1 cellular context compared by ENCODE assay signal in the genomic region with DNA sequence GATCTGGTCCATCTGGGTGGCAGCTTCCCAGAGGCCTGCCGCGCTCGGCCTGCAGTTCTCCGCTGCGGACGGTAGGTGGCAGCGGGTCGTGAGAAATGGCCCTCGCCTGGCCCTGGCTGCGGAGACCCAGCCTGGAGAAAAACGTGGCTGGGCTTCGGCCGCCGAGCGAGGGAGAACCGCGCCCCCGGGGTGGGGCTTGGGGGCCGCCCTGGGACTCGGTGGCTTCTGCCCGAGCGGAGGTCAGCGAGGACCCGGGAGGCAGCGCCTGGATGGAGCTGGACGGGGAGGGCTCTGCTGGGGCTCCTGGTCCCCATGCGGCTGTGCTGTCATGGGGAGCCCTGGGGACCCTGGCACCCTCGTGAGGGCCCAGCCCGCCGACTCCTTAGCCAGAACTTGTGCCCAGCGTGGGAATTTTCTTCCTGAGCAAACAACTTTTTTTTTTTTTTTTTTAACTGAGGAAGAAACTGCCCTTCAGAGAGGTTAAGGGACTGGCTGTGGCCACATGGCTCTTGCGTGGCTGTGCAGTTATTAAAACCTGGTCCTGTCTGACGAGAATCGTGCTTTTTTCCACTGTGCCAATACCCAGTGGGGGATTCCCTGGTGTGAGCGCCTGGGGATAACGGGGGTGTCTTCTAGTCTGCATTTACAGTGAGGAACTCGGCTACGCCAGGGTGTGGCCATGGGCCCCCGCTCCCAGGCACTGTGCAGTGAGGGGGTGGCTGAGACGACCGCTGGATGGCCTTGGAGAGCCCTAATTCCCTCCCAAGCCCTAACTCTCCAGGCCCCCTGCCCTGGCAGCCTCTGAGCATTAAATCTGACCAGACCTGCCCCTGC.
TF ChIP-seq lines count a peak whose summit lies in the region.

No MANE protein-coding gene starts in this region.

TF ChIP-seq in K562, 482 proteins besides CTCF, POLR2A, EP300 and RAD21 (continued from another document and continues in another):
- TF ChIP-seq ZBTB33 (CRISPR knock-in tag; IDR thresholded peaks at IDR 0.05) (0 out of 2 replicates have a peak, but pooled peaks have one; percentile 19), ETV6 (IDR thresholded peaks at IDR 0.05; ENCODE audit: borderline replicate concordance in 1 of 2, low read depth in 2 of 2, low read length in 1 of 2) (no peak), ETV6 (CRISPR knock-in tag; IDR thresholded peaks at IDR 0.05; ENCODE audit: borderline replicate concordance) (no peak), HNRNPK (IDR thresholded peaks at IDR 0.05; ENCODE audit: low read depth, low read length, poor library complexity, severe bottlenecking) (no peak), SRSF1 (IDR thresholded peaks at IDR 0.05; ENCODE audit: low read depth, low read length) (no peak), ATF7 (IDR thresholded peaks at IDR 0.05) (peak; percentile 44), ZKSCAN1 (IDR thresholded peaks at IDR 0.05; ENCODE audit: low read depth, low read length) (peak; percentile 69; the same call in 1 of the 2 replicates), ZNF175 (CRISPR knock-in tag; IDR thresholded peaks at IDR 0.05; ENCODE audit: low read depth) (no peak), KDM2B (CRISPR knock-in tag; IDR thresholded peaks at IDR 0.05) (no peak), MITF (IDR thresholded peaks at IDR 0.05) (no peak), ZFP30 (CRISPR knock-in tag; IDR thresholded peaks at IDR 0.05; ENCODE audit: borderline replicate concordance) (no peak), ZBTB7A (IDR thresholded peaks at IDR 0.05; ENCODE audit: borderline replicate concordance, control insufficient read depth, low read depth, low read length) (peak; percentile 93), ZNF431 (CRISPR knock-in tag; IDR thresholded peaks at IDR 0.05) (no peak), EZH2 (IDR thresholded peaks at IDR 0.05; ENCODE audit: borderline replicate concordance, low read depth, low read length) (no peak), GATA2 (CRISPR knock-in tag; IDR thresholded peaks at IDR 0.05) (no peak), ZNF449 (CRISPR knock-in tag; IDR thresholded peaks at IDR 0.05) (peak; percentile 100; the same call in 1 of the 2 replicates), FOXA3 (CRISPR knock-in tag; conservative IDR thresholded peaks at IDR 0.05 in 1 of 2, IDR thresholded peaks at IDR 0.05 in 1 of 2) (no peak), NFXL1 (CRISPR knock-in tag; IDR thresholded peaks at IDR 0.05) (no peak), ZNF184 (CRISPR knock-in tag; IDR thresholded peaks at IDR 0.05) (no peak), CREBBP (IDR thresholded peaks at IDR 0.05; ENCODE audit: low read depth, low read length) (no peak), PHB (CRISPR knock-in tag; IDR thresholded peaks at IDR 0.05) (no peak), POU5F1 (IDR thresholded peaks at IDR 0.05; ENCODE audit: borderline replicate concordance, low read depth, low read length, partially characterized antibody) (no peak), ZNF584 (CRISPR knock-in tag; IDR thresholded peaks at IDR 0.05; ENCODE audit: low read depth) (no peak), SMARCC2 (IDR thresholded peaks at IDR 0.05; ENCODE audit: low read depth) (peak; percentile 79; the same call in 1 of the 2 replicates), POLR3G (IDR thresholded peaks at IDR 0.05; ENCODE audit: extremely low read depth, insufficient read length, insufficient replicate concordance) (no peak), RBM15 (IDR thresholded peaks at IDR 0.05; ENCODE audit: insufficient read depth, low read length) (no peak), BHLHE40 (IDR thresholded peaks at IDR 0.05; ENCODE audit: low read length) (peak; percentile 47; the same call in 1 of the 2 replicates), MAZ (CRISPR knock-in tag; conservative IDR thresholded peaks at IDR 0.05 in 1 of 2, IDR thresholded peaks at IDR 0.05 in 1 of 2) (peak; percentile 60 to 90; a peak in 3 of 4 replicates), CBFB (CRISPR knock-in tag; IDR thresholded peaks at IDR 0.05) (no peak), TAF9B (IDR thresholded peaks at IDR 0.05; ENCODE audit: partially characterized antibody) (no peak), MTA2 (IDR thresholded peaks at IDR 0.05; ENCODE audit: low read depth) (no peak), DNMT1 (IDR thresholded peaks at IDR 0.05) (no peak), CHD4 (IDR thresholded peaks at IDR 0.05; ENCODE audit: insufficient read depth, insufficient replicate concordance, low read depth, low read length, poor library complexity, severe bottlenecking) (no peak), GABPB2 (CRISPR knock-in tag; conservative IDR thresholded peaks at IDR 0.05) (no peak), ZBTB17 (CRISPR knock-in tag; IDR thresholded peaks at IDR 0.05) (no peak), NR1H2 (CRISPR knock-in tag; IDR thresholded peaks at IDR 0.05) (no peak), FOXJ3 (CRISPR knock-in tag; IDR thresholded peaks at IDR 0.05) (no peak), MYC (IDR thresholded peaks at IDR 0.05; ENCODE audit: low read depth, low read length) (peak; percentile 76), MYC (CRISPR knock-in tag; IDR thresholded peaks at IDR 0.05; ENCODE audit: borderline replicate concordance, low read depth) (no peak), RNF2 (IDR thresholded peaks at IDR 0.05) (no peak), ZNF324 (CRISPR knock-in tag; IDR thresholded peaks at IDR 0.05) (no peak), KAT7 (CRISPR knock-in tag; IDR thresholded peaks at IDR 0.05; ENCODE audit: borderline replicate concordance) (no peak), NCOA4 (IDR thresholded peaks at IDR 0.05; ENCODE audit: partially characterized antibody) (no peak), SAFB2 (IDR thresholded peaks at IDR 0.05; ENCODE audit: borderline replicate concordance, low read depth, low read length, severe bottlenecking) (peak; percentile 52), SLC30A9 (CRISPR knock-in tag; IDR thresholded peaks at IDR 0.05) (no peak), KLF10 (CRISPR knock-in tag; IDR thresholded peaks at IDR 0.05) (no peak), ZKSCAN8 (CRISPR knock-in tag; IDR thresholded peaks at IDR 0.05) (no peak), SMAD4 (CRISPR knock-in tag; conservative IDR thresholded peaks at IDR 0.05) (0 out of 2 replicates have a peak, but pooled peaks have one; percentile 38), KLF16 (IDR thresholded peaks at IDR 0.05) (peak; percentile 43; the same call in 1 of the 2 replicates), ZNF785 (CRISPR knock-in tag; IDR thresholded peaks at IDR 0.05) (no peak), ATF3 (IDR thresholded peaks at IDR 0.05) (no peak), ATF3 (CRISPR knock-in tag; conservative IDR thresholded peaks at IDR 0.05) (no peak), EP400 (IDR thresholded peaks at IDR 0.05) (no peak), ZNF121 (CRISPR knock-in tag; conservative IDR thresholded peaks at IDR 0.05) (no peak), ZFP1 (CRISPR knock-in tag; IDR thresholded peaks at IDR 0.05) (no peak), SMAD2 (IDR thresholded peaks at IDR 0.05; ENCODE audit: low read depth, low read length) (no peak), MTA3 (IDR thresholded peaks at IDR 0.05; ENCODE audit: borderline replicate concordance) (peak; percentile 57; the same call in 1 of the 2 replicates)
- TF ChIP-seq, protein P1, sequence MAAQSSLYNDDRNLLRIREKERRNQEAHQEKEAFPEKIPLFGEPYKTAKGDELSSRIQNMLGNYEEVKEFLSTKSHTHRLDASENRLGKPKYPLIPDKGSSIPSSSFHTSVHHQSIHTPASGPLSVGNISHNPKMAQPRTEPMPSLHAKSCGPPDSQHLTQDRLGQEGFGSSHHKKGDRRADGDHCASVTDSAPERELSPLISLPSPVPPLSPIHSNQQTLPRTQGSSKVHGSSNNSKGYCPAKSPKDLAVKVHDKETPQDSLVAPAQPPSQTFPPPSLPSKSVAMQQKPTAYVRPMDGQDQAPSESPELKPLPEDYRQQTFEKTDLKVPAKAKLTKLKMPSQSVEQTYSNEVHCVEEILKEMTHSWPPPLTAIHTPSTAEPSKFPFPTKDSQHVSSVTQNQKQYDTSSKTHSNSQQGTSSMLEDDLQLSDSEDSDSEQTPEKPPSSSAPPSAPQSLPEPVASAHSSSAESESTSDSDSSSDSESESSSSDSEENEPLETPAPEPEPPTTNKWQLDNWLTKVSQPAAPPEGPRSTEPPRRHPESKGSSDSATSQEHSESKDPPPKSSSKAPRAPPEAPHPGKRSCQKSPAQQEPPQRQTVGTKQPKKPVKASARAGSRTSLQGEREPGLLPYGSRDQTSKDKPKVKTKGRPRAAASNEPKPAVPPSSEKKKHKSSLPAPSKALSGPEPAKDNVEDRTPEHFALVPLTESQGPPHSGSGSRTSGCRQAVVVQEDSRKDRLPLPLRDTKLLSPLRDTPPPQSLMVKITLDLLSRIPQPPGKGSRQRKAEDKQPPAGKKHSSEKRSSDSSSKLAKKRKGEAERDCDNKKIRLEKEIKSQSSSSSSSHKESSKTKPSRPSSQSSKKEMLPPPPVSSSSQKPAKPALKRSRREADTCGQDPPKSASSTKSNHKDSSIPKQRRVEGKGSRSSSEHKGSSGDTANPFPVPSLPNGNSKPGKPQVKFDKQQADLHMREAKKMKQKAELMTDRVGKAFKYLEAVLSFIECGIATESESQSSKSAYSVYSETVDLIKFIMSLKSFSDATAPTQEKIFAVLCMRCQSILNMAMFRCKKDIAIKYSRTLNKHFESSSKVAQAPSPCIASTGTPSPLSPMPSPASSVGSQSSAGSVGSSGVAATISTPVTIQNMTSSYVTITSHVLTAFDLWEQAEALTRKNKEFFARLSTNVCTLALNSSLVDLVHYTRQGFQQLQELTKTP (IDR thresholded peaks at IDR 0.05; ENCODE audit: low read depth in 1 of 2, partially characterized antibody in 2 of 2), result no peak
- TF ChIP-seq, protein P2, sequence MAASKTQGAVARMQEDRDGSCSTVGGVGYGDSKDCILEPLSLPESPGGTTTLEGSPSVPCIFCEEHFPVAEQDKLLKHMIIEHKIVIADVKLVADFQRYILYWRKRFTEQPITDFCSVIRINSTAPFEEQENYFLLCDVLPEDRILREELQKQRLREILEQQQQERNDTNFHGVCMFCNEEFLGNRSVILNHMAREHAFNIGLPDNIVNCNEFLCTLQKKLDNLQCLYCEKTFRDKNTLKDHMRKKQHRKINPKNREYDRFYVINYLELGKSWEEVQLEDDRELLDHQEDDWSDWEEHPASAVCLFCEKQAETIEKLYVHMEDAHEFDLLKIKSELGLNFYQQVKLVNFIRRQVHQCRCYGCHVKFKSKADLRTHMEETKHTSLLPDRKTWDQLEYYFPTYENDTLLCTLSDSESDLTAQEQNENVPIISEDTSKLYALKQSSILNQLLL (CRISPR knock-in tag; IDR thresholded peaks at IDR 0.05; ENCODE audit: borderline replicate concordance), result no peak
- TF ChIP-seq, protein P3, sequence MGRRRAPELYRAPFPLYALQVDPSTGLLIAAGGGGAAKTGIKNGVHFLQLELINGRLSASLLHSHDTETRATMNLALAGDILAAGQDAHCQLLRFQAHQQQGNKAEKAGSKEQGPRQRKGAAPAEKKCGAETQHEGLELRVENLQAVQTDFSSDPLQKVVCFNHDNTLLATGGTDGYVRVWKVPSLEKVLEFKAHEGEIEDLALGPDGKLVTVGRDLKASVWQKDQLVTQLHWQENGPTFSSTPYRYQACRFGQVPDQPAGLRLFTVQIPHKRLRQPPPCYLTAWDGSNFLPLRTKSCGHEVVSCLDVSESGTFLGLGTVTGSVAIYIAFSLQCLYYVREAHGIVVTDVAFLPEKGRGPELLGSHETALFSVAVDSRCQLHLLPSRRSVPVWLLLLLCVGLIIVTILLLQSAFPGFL (CRISPR knock-in tag; IDR thresholded peaks at IDR 0.05), result no peak
